10 cellular contexts compared by ENCODE assay signal in the genomic region with DNA sequence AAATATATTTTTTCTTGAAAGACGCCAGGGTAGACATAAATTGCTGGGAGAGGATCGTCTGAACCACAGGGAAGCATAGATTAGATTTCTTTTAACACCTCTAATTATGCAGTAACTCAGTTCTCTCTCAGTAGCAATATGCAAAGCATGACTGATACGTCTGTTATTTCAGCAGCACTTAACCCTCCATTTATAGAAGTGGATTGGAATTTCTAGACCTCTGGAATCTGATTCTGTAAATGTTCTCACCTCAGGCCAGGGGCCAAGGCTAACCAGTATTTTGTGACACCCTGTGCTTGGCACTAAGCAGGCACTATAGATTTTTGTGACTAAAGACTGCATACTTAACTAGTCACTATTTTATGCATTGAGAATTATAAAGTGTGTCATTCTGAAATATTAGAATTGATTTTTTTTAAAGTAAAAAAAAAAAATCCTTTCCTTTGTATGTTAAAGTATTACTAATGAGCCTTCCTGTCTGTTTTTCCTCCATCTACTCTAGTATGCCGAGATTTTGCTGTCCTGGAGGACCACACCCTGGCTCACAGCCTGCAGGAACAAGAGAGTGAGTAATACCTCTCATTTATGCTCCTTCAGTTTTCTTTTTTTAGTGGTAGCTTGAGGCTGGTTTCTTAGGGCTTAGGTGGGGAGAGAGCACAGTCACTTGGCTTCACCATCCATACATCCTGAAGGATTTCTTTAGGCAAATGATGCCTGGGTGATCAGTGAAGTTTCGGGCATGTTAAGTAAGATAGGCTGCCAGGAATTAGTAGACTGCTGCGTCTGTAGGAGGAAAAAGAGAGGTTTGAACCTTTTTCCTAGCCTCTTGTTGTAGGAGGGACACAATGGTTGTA. TPM values are rescaled to one million over a fixed set of nuclear protein-coding genes. Genes with fewer than 3 reads are reported as not detected.
DNase-seq lines count a peak whose midpoint lies in the region; ATAC-seq, FAIRE-seq and TF ChIP-seq lines count a peak whose summit lies in the region.
"Had no signal": no experiment of that assay in that cellular context is flagged by ENCODE, and none has a peak within 500 bp of the region (broad histone marks: within the 10 kb centered on the region; RNA-seq: fewer than 3 reads in every experiment).

No MANE protein-coding gene starts in this region.

- H3K27ac ChIP-seq in RWPE2 (ENCODE audit: poor library complexity, severe bottlenecking) = peak overlapping the region; percentile 95

- no peak overlapping the region for H3K4me3 ChIP-seq in RWPE2 (ENCODE audit: severe bottlenecking)
- H3K4me3 ChIP-seq: dorsolateral prefrontal cortex had no signal

- peak; percentile 63 for FAIRE-seq in GM12891 (lab: Jason Lieb, UNC)

- H3K27me3 Mint-ChIP-seq in naive thymus-derived CD8-positive, alpha-beta T cell = no peaks in the 10 kb centered on the region
- H3K27me3 Mint-ChIP-seq: stimulated activated naive CD8-positive, alpha-beta T cell treated with anti-CD3 and anti-CD28 coated beads, Interleukin-15, amount 100 ng/mL, for 72 hours had no signal

- TF ChIP-seq CTCF in RWPE2 (IDR thresholded peaks at IDR 0.05; ENCODE audit: poor library complexity, severe bottlenecking) = no peak

- DNase-seq in GM12891 (ENCODE audit: insufficient read length, low spot score) (no peak), RWPE2 (ENCODE audit: low spot score) (peak; percentile 72), glomerular visceral epithelial cell (ENCODE audit: extremely low spot score) (peak; percentile 76), renal cortical epithelial cell (ENCODE audit: low read depth) (peak; percentile 97), SKM-1 treated with dmso at 0.1 percent for 144 hours (lab: John Stamatoyannopoulos, UW; ENCODE audit: unreplicated experiment) (no peak)
- no peak for DNase-seq in naive thymus-derived CD8-positive, alpha-beta T cell
- DNase-seq: dorsolateral prefrontal cortex; stimulated activated naive CD8-positive, alpha-beta T cell treated with anti-CD3 and anti-CD28 coated beads, Interleukin-15, amount 100 ng/mL, for 72 hours had no signal

- ATAC-seq in RWPE2 (ENCODE audit: low read depth) = peak; percentile 91
- no peak for ATAC-seq in HG02852 (IDR thresholded peaks at IDR 0.05; ENCODE audit: unreplicated experiment)
- no peak for ATAC-seq in GM21423 (IDR thresholded peaks at IDR 0.05; ENCODE audit: unreplicated experiment)
- ATAC-seq in naive thymus-derived CD8-positive, alpha-beta T cell = no peak
- ATAC-seq: stimulated activated naive CD8-positive, alpha-beta T cell treated with anti-CD3 and anti-CD28 coated beads, Interleukin-15, amount 100 ng/mL, for 72 hours had no signal

- H3K36me3 ChIP-seq in RWPE2 (ENCODE audit: low read depth) = peaks cover 40% of the 10 kb centered on the region

- peaks cover 72% of the 10 kb centered on the region for H3K4me1 ChIP-seq in RWPE2 (ENCODE audit: insufficient read depth, poor library complexity, severe bottlenecking)

- no peaks in the 10 kb centered on the region for H3K9me3 ChIP-seq in RWPE2 (ENCODE audit: severe bottlenecking)

- peaks cover 0 to 3% (median 0%) of the 10 kb centered on the region in 9 donors for H3K9me3 Mint-ChIP-seq in naive thymus-derived CD8-positive, alpha-beta T cell
- H3K9me3 Mint-ChIP-seq: stimulated activated naive CD8-positive, alpha-beta T cell treated with anti-CD3 and anti-CD28 coated beads, Interleukin-15, amount 100 ng/mL, for 72 hours had no signal

- POLR2A ChIA-PET in naive thymus-derived CD8-positive, alpha-beta T cell (lab: Charles Lee) = no interaction called here

- H3K4me3 Mint-ChIP-seq in naive thymus-derived CD8-positive, alpha-beta T cell = no peak overlapping the region
- H3K4me3 Mint-ChIP-seq: stimulated activated naive CD8-positive, alpha-beta T cell treated with anti-CD3 and anti-CD28 coated beads, Interleukin-15, amount 100 ng/mL, for 72 hours had no signal

- TF ChIP-seq POLR2A in GM12891 (IDR thresholded peaks at IDR 0.05; ENCODE audit: low read depth, low read length) = no peak

- H3K27me3 ChIP-seq in RWPE2 (ENCODE audit: insufficient read depth, poor library complexity, severe bottlenecking) = no peaks in the 10 kb centered on the region
- H3K27me3 ChIP-seq: dorsolateral prefrontal cortex had no signal

- no peak overlapping the region for H3K27ac Mint-ChIP-seq in naive thymus-derived CD8-positive, alpha-beta T cell
- H3K27ac Mint-ChIP-seq: stimulated activated naive CD8-positive, alpha-beta T cell treated with anti-CD3 and anti-CD28 coated beads, Interleukin-15, amount 100 ng/mL, for 72 hours had no signal

- H3K36me3 Mint-ChIP-seq in naive thymus-derived CD8-positive, alpha-beta T cell = no peaks in the 10 kb centered on the region

- H3K4me1 Mint-ChIP-seq in naive thymus-derived CD8-positive, alpha-beta T cell = peaks cover 0 to 2% (median 0%) of the 10 kb centered on the region in 4 donors
- H3K4me1 Mint-ChIP-seq: stimulated activated naive CD8-positive, alpha-beta T cell treated with anti-CD3 and anti-CD28 coated beads, Interleukin-15, amount 100 ng/mL, for 72 hours had no signal

TF ChIP-seq in GM12891, 5 proteins besides CTCF, POLR2A, EP300 and RAD21:
- TF ChIP-seq POLR2AphosphoS5 (IDR thresholded peaks at IDR 0.05; ENCODE audit: low read depth, low read length) = no peak
- TF ChIP-seq PAX5 (IDR thresholded peaks at IDR 0.05; ENCODE audit: insufficient read depth, low read length, severe bottlenecking) = no peak
- no peak for TF ChIP-seq SPI1 (IDR thresholded peaks at IDR 0.05; ENCODE audit: low read depth, low read length)
- TF ChIP-seq TAF1 (IDR thresholded peaks at IDR 0.05; ENCODE audit: low read depth, low read length) = no peak
- no peak for TF ChIP-seq POU2F2 (IDR thresholded peaks at IDR 0.05; ENCODE audit: low read depth, low read length)

RNA-seq across cellular contexts. Expression of gene UTS2B, which starts 26.5 kb away (rescaled TPM):
- 0.17 TPM for polyA plus RNA-seq in GM12891 (2012; ENCODE audit: low read depth, missing spikeins)
- total RNA-seq in renal cortical epithelial cell = 0.80 TPM in 1 of 2 replicates, not detected in the other
- not detected for total RNA-seq in naive thymus-derived CD8-positive, alpha-beta T cell
- polyA plus RNA-seq in naive thymus-derived CD8-positive, alpha-beta T cell = not detected

RNA-seq across cellular contexts. Expression of gene CCDC50, which starts 27.6 kb away (rescaled TPM):
- polyA plus RNA-seq in GM12891 (2012; ENCODE audit: low read depth, missing spikeins) = 37.5 TPM
- 170 and 197 TPM in 2 replicates for total RNA-seq in renal cortical epithelial cell
- total RNA-seq in naive thymus-derived CD8-positive, alpha-beta T cell = 1 to 10 TPM; 3.2 to 4.4 TPM
- polyA plus RNA-seq in naive thymus-derived CD8-positive, alpha-beta T cell = under 1 TPM; 0.80 to 0.99 (median 0.99) TPM

Comparison
In these comparisons a context has a peak if more than half of its experiments do, and no peak if none do; other contexts are left out.
1. DNase-seq: peak in RWPE2 (single experiment), glomerular visceral epithelial cell (single experiment) and renal cortical epithelial cell (single experiment); none in GM12891 (single experiment), SKM-1 treated with dmso at 0.1 percent for 144 hours (single experiment) and naive thymus-derived CD8-positive, alpha-beta T cell (0 of 10).
2. RNA of gene CCDC50, which starts 27.6 kb away (total RNA-seq): 170 to 197 TPM in renal cortical epithelial cell; 3.2 to 4.4 TPM in naive thymus-derived CD8-positive, alpha-beta T cell; every median in the first group is over 10 times any median in the second.